In the genomic region with DNA sequence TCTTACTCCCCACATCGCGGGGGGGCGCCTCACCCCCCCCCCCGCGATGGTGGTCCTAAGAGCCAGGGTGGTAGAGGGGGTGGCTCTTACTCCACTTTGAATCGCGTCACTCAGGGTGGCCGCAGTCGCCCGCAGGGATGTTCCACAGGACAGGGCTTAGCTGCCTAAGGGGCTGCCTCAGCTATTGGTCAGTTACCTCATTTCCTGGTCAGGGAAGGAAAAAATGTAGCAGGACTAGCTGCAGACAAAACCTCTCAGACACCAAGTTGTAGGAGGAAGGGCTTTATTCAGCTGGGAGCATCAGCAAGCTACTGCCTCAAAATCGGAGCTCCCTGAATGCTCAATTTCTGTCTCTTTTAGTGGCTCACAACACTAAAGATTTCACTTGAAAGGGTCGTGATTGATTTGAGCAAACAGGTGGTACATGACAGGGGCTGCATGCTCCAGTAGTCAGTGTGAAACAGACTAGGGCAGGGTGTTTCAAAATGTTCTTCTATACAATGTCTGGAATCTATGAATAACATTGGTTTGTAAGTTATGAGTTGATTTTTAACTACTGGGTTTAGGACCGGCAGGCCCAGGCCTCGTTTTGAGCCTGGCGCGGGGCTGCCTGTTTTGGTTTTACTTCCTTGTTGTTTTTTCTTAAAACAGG, we compare ENCODE assay signal across 1 cellular context.
TF ChIP-seq lines count a peak whose summit lies in the region.

No MANE protein-coding gene starts in this region.

TF ChIP-seq in WTC11, 78 proteins besides CTCF, POLR2A, EP300 and RAD21 (continued from another document):
- TF ChIP-seq, protein P1, sequence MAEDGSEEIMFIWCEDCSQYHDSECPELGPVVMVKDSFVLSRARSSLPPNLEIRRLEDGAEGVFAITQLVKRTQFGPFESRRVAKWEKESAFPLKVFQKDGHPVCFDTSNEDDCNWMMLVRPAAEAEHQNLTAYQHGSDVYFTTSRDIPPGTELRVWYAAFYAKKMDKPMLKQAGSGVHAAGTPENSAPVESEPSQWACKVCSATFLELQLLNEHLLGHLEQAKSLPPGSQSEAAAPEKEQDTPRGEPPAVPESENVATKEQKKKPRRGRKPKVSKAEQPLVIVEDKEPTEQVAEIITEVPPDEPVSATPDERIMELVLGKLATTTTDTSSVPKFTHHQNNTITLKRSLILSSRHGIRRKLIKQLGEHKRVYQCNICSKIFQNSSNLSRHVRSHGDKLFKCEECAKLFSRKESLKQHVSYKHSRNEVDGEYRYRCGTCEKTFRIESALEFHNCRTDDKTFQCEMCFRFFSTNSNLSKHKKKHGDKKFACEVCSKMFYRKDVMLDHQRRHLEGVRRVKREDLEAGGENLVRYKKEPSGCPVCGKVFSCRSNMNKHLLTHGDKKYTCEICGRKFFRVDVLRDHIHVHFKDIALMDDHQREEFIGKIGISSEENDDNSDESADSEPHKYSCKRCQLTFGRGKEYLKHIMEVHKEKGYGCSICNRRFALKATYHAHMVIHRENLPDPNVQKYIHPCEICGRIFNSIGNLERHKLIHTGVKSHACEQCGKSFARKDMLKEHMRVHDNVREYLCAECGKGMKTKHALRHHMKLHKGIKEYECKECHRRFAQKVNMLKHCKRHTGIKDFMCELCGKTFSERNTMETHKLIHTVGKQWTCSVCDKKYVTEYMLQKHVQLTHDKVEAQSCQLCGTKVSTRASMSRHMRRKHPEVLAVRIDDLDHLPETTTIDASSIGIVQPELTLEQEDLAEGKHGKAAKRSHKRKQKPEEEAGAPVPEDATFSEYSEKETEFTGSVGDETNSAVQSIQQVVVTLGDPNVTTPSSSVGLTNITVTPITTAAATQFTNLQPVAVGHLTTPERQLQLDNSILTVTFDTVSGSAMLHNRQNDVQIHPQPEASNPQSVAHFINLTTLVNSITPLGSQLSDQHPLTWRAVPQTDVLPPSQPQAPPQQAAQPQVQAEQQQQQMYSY (CRISPR knock-in tag; IDR thresholded peaks at IDR 0.05), result no peak
- no peak for TF ChIP-seq CBFB (CRISPR knock-in tag; IDR thresholded peaks at IDR 0.05; ENCODE audit: low read depth)
- no peak for TF ChIP-seq ZNF425 (CRISPR knock-in tag; conservative IDR thresholded peaks at IDR 0.05)
- TF ChIP-seq NR1H2 (CRISPR knock-in tag; IDR thresholded peaks at IDR 0.05), result no peak
